8 cellular contexts compared by ENCODE assay signal in genomic region chr19:7516281-7516862, GRCh38. TPM values are rescaled to one million over a fixed set of nuclear protein-coding genes. Genes with fewer than 3 reads are reported as not detected.
DNase-seq lines count a peak whose midpoint lies in the region; ATAC-seq and TF ChIP-seq lines count a peak whose summit lies in the region.

No MANE protein-coding gene starts in this region.

- H3K27me3 Mint-ChIP-seq in T-helper 17 cell: peaks cover 25% of the 10 kb centered on the region

- no peak for TF ChIP-seq EP300 in sigmoid colon (IDR thresholded peaks at IDR 0.05)

- DNase-seq in GM10266 (ENCODE audit: extremely low spot score) (peak; percentile 59), T-helper 17 cell (no peak), foreskin fibroblast (peak in 1 of 2 donors; percentile 29), sigmoid colon (peak; percentile 69), left colon (no peak), posterior vena cava (ENCODE audit: low spot score) (no peak)

- no peaks in the 10 kb centered on the region for H3K27me3 ChIP-seq in sigmoid colon

- H3K4me3 ChIP-seq in foreskin fibroblast (ENCODE audit: low read depth in 1 of 2, low read length in 2 of 2) (peak overlapping the region; percentile 60 to 88), sigmoid colon (peak overlapping the region; percentile 84 to 91 (median 88))

- TF ChIP-seq CTCF in GM10266 (IDR thresholded peaks at IDR 0.05; ENCODE audit: control insufficient read depth, insufficient read depth, low read depth, missing control alignments) (no peak), foreskin fibroblast (IDR thresholded peaks at IDR 0.05; ENCODE audit: low read depth, low read length) (no peak), sigmoid colon (IDR thresholded peaks at IDR 0.05) (no peak)

- intact Hi-C loops in sigmoid colon (cut with DNase I): no loop called here
- intact Hi-C loops in left colon (cut with DNase I, micrococcal nuclease): no loop called here
- intact Hi-C loops in posterior vena cava (cut with DNase I): no loop called here

- peaks cover 8 to 18% (median 9%) of the 10 kb centered on the region in 4 donors for H3K36me3 ChIP-seq in sigmoid colon

- H3K4me1 ChIP-seq in sigmoid colon: peaks cover 0 to 31% (median 28%) of the 10 kb centered on the region in 4 donors

- peaks cover 21% of the 10 kb centered on the region for H3K4me1 Mint-ChIP-seq in T-helper 17 cell

- WGBS in sigmoid colon, 2 donors: 3% methylated on average over 35 of the region's 35 CpGs

- H3K27ac Mint-ChIP-seq in T-helper 17 cell: peak overlapping the region; percentile 54

- peak overlapping the region; percentile 83 for H3K4me3 Mint-ChIP-seq in T-helper 17 cell

- H3K9me3 ChIP-seq in T-helper 17 cell (ENCODE audit: control insufficient read depth, low read length, poor library complexity, severe bottlenecking) (no peaks in the 10 kb centered on the region), sigmoid colon (no peaks in the 10 kb centered on the region)

- ATAC-seq in T-helper 17 cell (no peak), left colon (no peak), HG02840 (IDR thresholded peaks at IDR 0.05; ENCODE audit: low FRiP score, unreplicated experiment) (no peak), HG02798 (IDR thresholded peaks at IDR 0.05; ENCODE audit: poor library complexity, unreplicated experiment) (no peak)

- H3K27ac ChIP-seq in sigmoid colon: peak overlapping the region; percentile 85 to 96 (median 94)

- no peak for TF ChIP-seq POLR2A in sigmoid colon (IDR thresholded peaks at IDR 0.05)

- H3K36me3 Mint-ChIP-seq in T-helper 17 cell (ENCODE audit: low read depth): peaks cover 4% of the 10 kb centered on the region

RNA-seq across cellular contexts. Expression of gene ZNF358, which starts 0.5 kb away (rescaled TPM):
- total RNA-seq in T-helper 17 cell (1 to 10 TPM; 4.1 to 5.1 TPM), sigmoid colon (100 to 1,000 TPM in 1 of 4 donors, 10 to 100 TPM in 3; 64.5 to 120 (median 69.6) TPM), left colon (10 to 100 TPM; 37.8 to 56.2 TPM), posterior vena cava (10 to 100 TPM; 52.3 to 55.0 TPM)
- 10 to 100 TPM; 29.3 to 52.9 (median 31.9) TPM for polyA plus RNA-seq in sigmoid colon

RNA-seq across cellular contexts. Expression of gene MCOLN1, which starts 6.1 kb away (rescaled TPM):
- total RNA-seq in T-helper 17 cell (10 to 100 TPM; 11.4 to 17.0 TPM), sigmoid colon (10 to 100 TPM; 15.5 to 21.3 (median 17.1) TPM), left colon (10 to 100 TPM; 22.2 to 31.6 TPM), posterior vena cava (10 to 100 TPM; 23.1 to 26.1 TPM)
- 10 to 100 TPM; 16.0 to 23.7 (median 16.8) TPM for polyA plus RNA-seq in sigmoid colon

RNA-seq across cellular contexts. Expression of gene PNPLA6, which starts 19.1 kb away (rescaled TPM):
- total RNA-seq in T-helper 17 cell: 10 to 100 TPM; 95.1 to 97.2 TPM
- 10 to 100 TPM; 35.2 to 77.0 (median 44.1) TPM for total RNA-seq in sigmoid colon
- 10 to 100 TPM; 13.6 to 76.3 (median 15.0) TPM for polyA plus RNA-seq in sigmoid colon
- 100 to 1,000 TPM in 1 of 2 donors, 10 to 100 TPM in 1; 87.8 to 107 TPM for total RNA-seq in left colon
- total RNA-seq in posterior vena cava: 10 to 100 TPM; 78.0 to 79.3 TPM

RNA-seq across cellular contexts. Expression of gene PEX11G, which starts 27.5 kb away (rescaled TPM):
- total RNA-seq in T-helper 17 cell: not detected
- 1 to 10 TPM in 3 of 4 donors, not detected in 1; 2.3 to 4.8 (median 3.6) TPM for total RNA-seq in sigmoid colon
- polyA plus RNA-seq in sigmoid colon: 10 to 100 TPM in 1 of 3 donors, 1 to 10 TPM in 2; 5.4 to 12.3 (median 6.6) TPM
- total RNA-seq in left colon: 10 to 100 TPM in 1 of 2 donors, 1 to 10 TPM in 1; 9.0 to 10.8 TPM
- total RNA-seq in posterior vena cava: 1 to 10 TPM; 2.7 to 4.1 TPM

Comparison
In these comparisons a context has a peak if more than half of its experiments do, and no peak if none do; other contexts are left out.
1. DNase-seq: peak in GM10266 (single experiment) and sigmoid colon (single experiment); none in T-helper 17 cell (0 of 3), left colon (0 of 2) and posterior vena cava (single experiment).
2. RNA of gene ZNF358, which starts 0.5 kb away (total RNA-seq): 64.5 to 120 TPM in sigmoid colon, 37.8 to 56.2 TPM in left colon and 52.3 to 55.0 TPM in posterior vena cava; 4.1 to 5.1 TPM in T-helper 17 cell; every median in the first group is over 4 times any median in the second.